1 cellular context compared by ENCODE assay signal in the genomic region with DNA sequence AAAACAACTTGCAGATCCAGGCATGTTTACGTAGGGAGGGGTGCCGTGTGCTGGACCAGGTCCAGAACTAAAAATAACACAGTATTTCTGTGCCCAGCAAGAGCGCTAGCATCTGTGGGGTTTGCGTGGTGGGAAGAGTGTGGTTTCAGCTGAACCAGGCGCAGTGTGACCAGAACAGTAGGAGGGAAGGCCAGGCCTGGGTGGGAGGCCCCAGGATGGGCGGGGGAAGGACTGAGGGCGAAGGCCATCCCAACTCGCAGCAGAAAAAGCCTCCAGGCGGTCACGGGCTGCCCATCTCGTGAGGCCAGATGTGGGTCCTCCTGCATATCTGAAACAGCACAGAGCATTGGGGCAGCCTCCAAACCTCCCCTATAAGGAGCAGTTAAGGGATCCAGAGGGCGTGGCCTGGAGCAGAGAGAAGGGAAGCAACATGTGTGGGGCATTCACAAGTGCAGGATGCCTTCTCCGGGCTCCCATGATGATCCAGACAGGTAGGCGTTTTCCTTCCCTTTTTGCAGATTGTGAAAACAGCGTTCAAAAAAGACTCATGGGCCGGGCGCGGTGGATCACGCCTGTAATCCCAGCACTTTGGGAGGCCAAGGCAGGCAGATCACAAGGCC.
TF ChIP-seq lines count a peak whose summit lies in the region.

No MANE protein-coding gene starts in this region.

TF ChIP-seq in HepG2, 621 proteins besides CTCF, POLR2A, EP300 and RAD21 (continued from another document and continues in another):
- TF ChIP-seq ZNF468 (CRISPR knock-in tag; IDR thresholded peaks at IDR 0.05) (no peak), YEATS4 (CRISPR knock-in tag; IDR thresholded peaks at IDR 0.05; ENCODE audit: borderline replicate concordance) (peak; percentile 23; the same call in 1 of the 2 replicates), ZNF530 (CRISPR knock-in tag; IDR thresholded peaks at IDR 0.05; ENCODE audit: low read depth) (no peak), ZNF296 (CRISPR knock-in tag; conservative IDR thresholded peaks at IDR 0.05) (no peak), ELF4 (CRISPR knock-in tag; IDR thresholded peaks at IDR 0.05; ENCODE audit: borderline replicate concordance) (no peak), NKX3-1 (CRISPR knock-in tag; IDR thresholded peaks at IDR 0.05) (no peak), MIER2 (CRISPR knock-in tag; IDR thresholded peaks at IDR 0.05) (no peak), HNF4G (IDR thresholded peaks at IDR 0.05; ENCODE audit: borderline replicate concordance, low read depth, low read length) (no peak; the same call in 1 of the 2 replicates), HNF4G (CRISPR knock-in tag; IDR thresholded peaks at IDR 0.05; ENCODE audit: borderline replicate concordance, low read depth) (no peak), ZNF672 (CRISPR knock-in tag; IDR thresholded peaks at IDR 0.05) (no peak), NFKBIZ (CRISPR knock-in tag; IDR thresholded peaks at IDR 0.05) (no peak), HIVEP1 (CRISPR knock-in tag; IDR thresholded peaks at IDR 0.05) (no peak), TAF1 (CRISPR knock-in tag; IDR thresholded peaks at IDR 0.05) (peak; percentile 34; the same call in 1 of the 2 replicates), ZNF326 (CRISPR knock-in tag; IDR thresholded peaks at IDR 0.05; ENCODE audit: borderline replicate concordance) (no peak), MLLT10 (CRISPR knock-in tag; IDR thresholded peaks at IDR 0.05) (no peak), ZBTB8A (CRISPR knock-in tag; IDR thresholded peaks at IDR 0.05; ENCODE audit: borderline replicate concordance, low read depth) (no peak), JUN (CRISPR knock-in tag; IDR thresholded peaks at IDR 0.05) (no peak), MAF1 (CRISPR knock-in tag; IDR thresholded peaks at IDR 0.05; ENCODE audit: borderline replicate concordance) (no peak), MED13 (CRISPR knock-in tag; IDR thresholded peaks at IDR 0.05) (no peak), ISL2 (CRISPR knock-in tag; IDR thresholded peaks at IDR 0.05) (peak; percentile 18; the same call in 1 of the 2 replicates), ZFP36L1 (CRISPR knock-in tag; IDR thresholded peaks at IDR 0.05) (0 out of 2 replicates have a peak, but pooled peaks have one; percentile 22), ARNT (IDR thresholded peaks at IDR 0.05) (no peak), NFE2 (CRISPR knock-in tag; IDR thresholded peaks at IDR 0.05) (no peak), PAX8 (CRISPR knock-in tag; IDR thresholded peaks at IDR 0.05; ENCODE audit: borderline replicate concordance) (no peak), SOX13 (IDR thresholded peaks at IDR 0.05) (no peak), SOX13 (CRISPR knock-in tag; conservative IDR thresholded peaks at IDR 0.05 in 1 of 2, IDR thresholded peaks at IDR 0.05 in 1 of 2) (0 out of 4 replicates have a peak, but pooled peaks of 1 of the 2 experiments have one; percentile 8), ZNF780A (CRISPR knock-in tag; IDR thresholded peaks at IDR 0.05) (no peak), NCOR1 (IDR thresholded peaks at IDR 0.05; ENCODE audit: borderline replicate concordance, low read length) (no peak), MYNN (CRISPR knock-in tag; IDR thresholded peaks at IDR 0.05; ENCODE audit: low read depth) (no peak), KDM3A (CRISPR knock-in tag; IDR thresholded peaks at IDR 0.05; ENCODE audit: low read depth) (no peak), MTF2 (CRISPR knock-in tag; IDR thresholded peaks at IDR 0.05; ENCODE audit: borderline replicate concordance) (no peak), WIZ (CRISPR knock-in tag; IDR thresholded peaks at IDR 0.05) (no peak), KLF13 (CRISPR knock-in tag; IDR thresholded peaks at IDR 0.05) (no peak)
- TF ChIP-seq, protein P1, sequence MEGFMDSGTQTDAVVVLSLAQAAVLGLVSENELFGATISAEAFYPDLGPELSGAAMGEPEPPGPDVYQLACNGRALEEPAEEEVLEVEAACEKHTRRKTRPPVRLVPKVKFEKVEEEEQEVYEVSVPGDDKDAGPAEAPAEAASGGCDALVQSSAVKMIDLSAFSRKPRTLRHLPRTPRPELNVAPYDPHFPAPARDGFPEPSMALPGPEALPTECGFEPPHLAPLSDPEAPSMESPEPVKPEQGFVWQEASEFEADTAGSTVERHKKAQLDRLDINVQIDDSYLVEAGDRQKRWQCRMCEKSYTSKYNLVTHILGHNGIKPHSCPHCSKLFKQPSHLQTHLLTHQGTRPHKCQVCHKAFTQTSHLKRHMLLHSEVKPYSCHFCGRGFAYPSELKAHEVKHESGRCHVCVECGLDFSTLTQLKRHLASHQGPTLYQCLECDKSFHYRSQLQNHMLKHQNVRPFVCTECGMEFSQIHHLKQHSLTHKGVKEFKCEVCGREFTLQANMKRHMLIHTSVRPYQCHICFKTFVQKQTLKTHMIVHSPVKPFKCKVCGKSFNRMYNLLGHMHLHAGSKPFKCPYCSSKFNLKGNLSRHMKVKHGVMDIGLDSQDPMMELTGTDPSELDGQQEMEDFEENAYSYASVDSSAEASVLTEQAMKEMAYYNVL (CRISPR knock-in tag; IDR thresholded peaks at IDR 0.05; ENCODE audit: borderline replicate concordance) = no peak
- TF ChIP-seq, protein P2, sequence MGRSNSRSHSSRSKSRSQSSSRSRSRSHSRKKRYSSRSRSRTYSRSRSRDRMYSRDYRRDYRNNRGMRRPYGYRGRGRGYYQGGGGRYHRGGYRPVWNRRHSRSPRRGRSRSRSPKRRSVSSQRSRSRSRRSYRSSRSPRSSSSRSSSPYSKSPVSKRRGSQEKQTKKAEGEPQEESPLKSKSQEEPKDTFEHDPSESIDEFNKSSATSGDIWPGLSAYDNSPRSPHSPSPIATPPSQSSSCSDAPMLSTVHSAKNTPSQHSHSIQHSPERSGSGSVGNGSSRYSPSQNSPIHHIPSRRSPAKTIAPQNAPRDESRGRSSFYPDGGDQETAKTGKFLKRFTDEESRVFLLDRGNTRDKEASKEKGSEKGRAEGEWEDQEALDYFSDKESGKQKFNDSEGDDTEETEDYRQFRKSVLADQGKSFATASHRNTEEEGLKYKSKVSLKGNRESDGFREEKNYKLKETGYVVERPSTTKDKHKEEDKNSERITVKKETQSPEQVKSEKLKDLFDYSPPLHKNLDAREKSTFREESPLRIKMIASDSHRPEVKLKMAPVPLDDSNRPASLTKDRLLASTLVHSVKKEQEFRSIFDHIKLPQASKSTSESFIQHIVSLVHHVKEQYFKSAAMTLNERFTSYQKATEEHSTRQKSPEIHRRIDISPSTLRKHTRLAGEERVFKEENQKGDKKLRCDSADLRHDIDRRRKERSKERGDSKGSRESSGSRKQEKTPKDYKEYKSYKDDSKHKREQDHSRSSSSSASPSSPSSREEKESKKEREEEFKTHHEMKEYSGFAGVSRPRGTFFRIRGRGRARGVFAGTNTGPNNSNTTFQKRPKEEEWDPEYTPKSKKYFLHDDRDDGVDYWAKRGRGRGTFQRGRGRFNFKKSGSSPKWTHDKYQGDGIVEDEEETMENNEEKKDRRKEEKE (IDR thresholded peaks at IDR 0.05) = no peak
- TF ChIP-seq, protein P3, sequence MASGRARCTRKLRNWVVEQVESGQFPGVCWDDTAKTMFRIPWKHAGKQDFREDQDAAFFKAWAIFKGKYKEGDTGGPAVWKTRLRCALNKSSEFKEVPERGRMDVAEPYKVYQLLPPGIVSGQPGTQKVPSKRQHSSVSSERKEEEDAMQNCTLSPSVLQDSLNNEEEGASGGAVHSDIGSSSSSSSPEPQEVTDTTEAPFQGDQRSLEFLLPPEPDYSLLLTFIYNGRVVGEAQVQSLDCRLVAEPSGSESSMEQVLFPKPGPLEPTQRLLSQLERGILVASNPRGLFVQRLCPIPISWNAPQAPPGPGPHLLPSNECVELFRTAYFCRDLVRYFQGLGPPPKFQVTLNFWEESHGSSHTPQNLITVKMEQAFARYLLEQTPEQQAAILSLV (CRISPR knock-in tag; IDR thresholded peaks at IDR 0.05; ENCODE audit: borderline replicate concordance) = no peak
- TF ChIP-seq, protein P4, sequence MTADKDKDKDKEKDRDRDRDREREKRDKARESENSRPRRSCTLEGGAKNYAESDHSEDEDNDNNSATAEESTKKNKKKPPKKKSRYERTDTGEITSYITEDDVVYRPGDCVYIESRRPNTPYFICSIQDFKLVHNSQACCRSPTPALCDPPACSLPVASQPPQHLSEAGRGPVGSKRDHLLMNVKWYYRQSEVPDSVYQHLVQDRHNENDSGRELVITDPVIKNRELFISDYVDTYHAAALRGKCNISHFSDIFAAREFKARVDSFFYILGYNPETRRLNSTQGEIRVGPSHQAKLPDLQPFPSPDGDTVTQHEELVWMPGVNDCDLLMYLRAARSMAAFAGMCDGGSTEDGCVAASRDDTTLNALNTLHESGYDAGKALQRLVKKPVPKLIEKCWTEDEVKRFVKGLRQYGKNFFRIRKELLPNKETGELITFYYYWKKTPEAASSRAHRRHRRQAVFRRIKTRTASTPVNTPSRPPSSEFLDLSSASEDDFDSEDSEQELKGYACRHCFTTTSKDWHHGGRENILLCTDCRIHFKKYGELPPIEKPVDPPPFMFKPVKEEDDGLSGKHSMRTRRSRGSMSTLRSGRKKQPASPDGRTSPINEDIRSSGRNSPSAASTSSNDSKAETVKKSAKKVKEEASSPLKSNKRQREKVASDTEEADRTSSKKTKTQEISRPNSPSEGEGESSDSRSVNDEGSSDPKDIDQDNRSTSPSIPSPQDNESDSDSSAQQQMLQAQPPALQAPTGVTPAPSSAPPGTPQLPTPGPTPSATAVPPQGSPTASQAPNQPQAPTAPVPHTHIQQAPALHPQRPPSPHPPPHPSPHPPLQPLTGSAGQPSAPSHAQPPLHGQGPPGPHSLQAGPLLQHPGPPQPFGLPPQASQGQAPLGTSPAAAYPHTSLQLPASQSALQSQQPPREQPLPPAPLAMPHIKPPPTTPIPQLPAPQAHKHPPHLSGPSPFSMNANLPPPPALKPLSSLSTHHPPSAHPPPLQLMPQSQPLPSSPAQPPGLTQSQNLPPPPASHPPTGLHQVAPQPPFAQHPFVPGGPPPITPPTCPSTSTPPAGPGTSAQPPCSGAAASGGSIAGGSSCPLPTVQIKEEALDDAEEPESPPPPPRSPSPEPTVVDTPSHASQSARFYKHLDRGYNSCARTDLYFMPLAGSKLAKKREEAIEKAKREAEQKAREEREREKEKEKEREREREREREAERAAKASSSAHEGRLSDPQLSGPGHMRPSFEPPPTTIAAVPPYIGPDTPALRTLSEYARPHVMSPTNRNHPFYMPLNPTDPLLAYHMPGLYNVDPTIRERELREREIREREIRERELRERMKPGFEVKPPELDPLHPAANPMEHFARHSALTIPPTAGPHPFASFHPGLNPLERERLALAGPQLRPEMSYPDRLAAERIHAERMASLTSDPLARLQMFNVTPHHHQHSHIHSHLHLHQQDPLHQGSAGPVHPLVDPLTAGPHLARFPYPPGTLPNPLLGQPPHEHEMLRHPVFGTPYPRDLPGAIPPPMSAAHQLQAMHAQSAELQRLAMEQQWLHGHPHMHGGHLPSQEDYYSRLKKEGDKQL (CRISPR knock-in tag; IDR thresholded peaks at IDR 0.05; ENCODE audit: low read depth) = no peak
- TF ChIP-seq, protein P5, sequence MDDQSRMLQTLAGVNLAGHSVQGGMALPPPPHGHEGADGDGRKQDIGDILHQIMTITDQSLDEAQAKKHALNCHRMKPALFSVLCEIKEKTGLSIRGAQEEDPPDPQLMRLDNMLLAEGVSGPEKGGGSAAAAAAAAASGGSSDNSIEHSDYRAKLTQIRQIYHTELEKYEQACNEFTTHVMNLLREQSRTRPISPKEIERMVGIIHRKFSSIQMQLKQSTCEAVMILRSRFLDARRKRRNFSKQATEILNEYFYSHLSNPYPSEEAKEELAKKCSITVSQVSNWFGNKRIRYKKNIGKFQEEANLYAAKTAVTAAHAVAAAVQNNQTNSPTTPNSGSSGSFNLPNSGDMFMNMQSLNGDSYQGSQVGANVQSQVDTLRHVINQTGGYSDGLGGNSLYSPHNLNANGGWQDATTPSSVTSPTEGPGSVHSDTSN (CRISPR knock-in tag; IDR thresholded peaks at IDR 0.05; ENCODE audit: borderline replicate concordance) = 0 out of 2 replicates have a peak, but pooled peaks have one; percentile 30
- TF ChIP-seq, protein P6, sequence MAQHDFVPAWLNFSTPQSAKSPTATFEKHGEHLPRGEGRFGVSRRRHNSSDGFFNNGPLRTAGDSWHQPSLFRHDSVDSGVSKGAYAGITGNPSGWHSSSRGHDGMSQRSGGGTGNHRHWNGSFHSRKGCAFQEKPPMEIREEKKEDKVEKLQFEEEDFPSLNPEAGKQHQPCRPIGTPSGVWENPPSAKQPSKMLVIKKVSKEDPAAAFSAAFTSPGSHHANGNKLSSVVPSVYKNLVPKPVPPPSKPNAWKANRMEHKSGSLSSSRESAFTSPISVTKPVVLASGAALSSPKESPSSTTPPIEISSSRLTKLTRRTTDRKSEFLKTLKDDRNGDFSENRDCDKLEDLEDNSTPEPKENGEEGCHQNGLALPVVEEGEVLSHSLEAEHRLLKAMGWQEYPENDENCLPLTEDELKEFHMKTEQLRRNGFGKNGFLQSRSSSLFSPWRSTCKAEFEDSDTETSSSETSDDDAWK (CRISPR knock-in tag; IDR thresholded peaks at IDR 0.05) = no peak
- TF ChIP-seq, protein P7, sequence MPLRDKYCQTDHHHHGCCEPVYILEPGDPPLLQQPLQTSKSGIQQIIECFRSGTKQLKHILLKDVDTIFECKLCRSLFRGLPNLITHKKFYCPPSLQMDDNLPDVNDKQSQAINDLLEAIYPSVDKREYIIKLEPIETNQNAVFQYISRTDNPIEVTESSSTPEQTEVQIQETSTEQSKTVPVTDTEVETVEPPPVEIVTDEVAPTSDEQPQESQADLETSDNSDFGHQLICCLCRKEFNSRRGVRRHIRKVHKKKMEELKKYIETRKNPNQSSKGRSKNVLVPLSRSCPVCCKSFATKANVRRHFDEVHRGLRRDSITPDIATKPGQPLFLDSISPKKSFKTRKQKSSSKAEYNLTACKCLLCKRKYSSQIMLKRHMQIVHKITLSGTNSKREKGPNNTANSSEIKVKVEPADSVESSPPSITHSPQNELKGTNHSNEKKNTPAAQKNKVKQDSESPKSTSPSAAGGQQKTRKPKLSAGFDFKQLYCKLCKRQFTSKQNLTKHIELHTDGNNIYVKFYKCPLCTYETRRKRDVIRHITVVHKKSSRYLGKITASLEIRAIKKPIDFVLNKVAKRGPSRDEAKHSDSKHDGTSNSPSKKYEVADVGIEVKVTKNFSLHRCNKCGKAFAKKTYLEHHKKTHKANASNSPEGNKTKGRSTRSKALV (CRISPR knock-in tag; IDR thresholded peaks at IDR 0.05) = no peak
- TF ChIP-seq, protein P8, sequence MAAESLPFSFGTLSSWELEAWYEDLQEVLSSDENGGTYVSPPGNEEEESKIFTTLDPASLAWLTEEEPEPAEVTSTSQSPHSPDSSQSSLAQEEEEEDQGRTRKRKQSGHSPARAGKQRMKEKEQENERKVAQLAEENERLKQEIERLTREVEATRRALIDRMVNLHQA (CRISPR knock-in tag; IDR thresholded peaks at IDR 0.05) = no peak
- TF ChIP-seq, protein P9, sequence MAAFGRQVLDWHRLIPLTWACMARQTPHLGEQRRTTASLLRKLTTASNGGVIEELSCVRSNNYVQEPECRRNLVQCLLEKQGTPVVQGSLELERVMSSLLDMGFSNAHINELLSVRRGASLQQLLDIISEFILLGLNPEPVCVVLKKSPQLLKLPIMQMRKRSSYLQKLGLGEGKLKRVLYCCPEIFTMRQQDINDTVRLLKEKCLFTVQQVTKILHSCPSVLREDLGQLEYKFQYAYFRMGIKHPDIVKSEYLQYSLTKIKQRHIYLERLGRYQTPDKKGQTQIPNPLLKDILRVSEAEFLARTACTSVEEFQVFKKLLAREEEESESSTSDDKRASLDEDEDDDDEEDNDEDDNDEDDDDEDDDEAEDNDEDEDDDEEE (CRISPR knock-in tag; IDR thresholded peaks at IDR 0.05) = no peak
